9 cellular contexts compared by ENCODE assay signal in genomic region chr13:24148414-24149305, GRCh38. TPM values are rescaled to one million over a fixed set of nuclear protein-coding genes. Genes with fewer than 3 reads are reported as not detected.
DNase-seq lines count a peak whose midpoint lies in the region; TF ChIP-seq lines count a peak whose summit lies in the region.
"Had no signal": no experiment of that assay in that cellular context is flagged by ENCODE, and none has a peak within 500 bp of the region (broad histone marks: within the 10 kb centered on the region; RNA-seq: fewer than 3 reads in every experiment).

No MANE protein-coding gene starts in this region.

- peak overlapping the region; percentile 28 to 92 (median 70) for H3K27ac ChIP-seq in tibial nerve
- H3K27ac ChIP-seq: BLaER1 had no signal

- peak; percentile 7 for DNase-seq in DMS79 (lab: John Stamatoyannopoulos, UW)
- no peak for DNase-seq in DMS79 treated with DMSO at 0.1 percent for 48 hours (lab: John Stamatoyannopoulos, UW)
- DNase-seq in amniotic stem cell (lab: John Stamatoyannopoulos, UW): peak; percentile 92
- peak; percentile 76 for DNase-seq in iPS-NIHi7 (ENCODE audit: extremely low spot score)
- no peak for DNase-seq in tibial nerve (ENCODE audit: low spot score in 2 of 2)
- no peak for DNase-seq in NCI-H2081 treated with DMSO at 0.1 percent for 48 hours (lab: John Stamatoyannopoulos, UW)
- DNase-seq in germinal center (ENCODE audit: low spot score): no peak
- DNase-seq in stimulated activated CD4-positive, alpha-beta T cell treated with anti-CD3 and anti-CD28 coated beads, Interleukin-1b, Interleukin-23, amount 100 ng/mL, for 48 hours: no peak

- H3K27me3 ChIP-seq in tibial nerve: no peaks in the 10 kb centered on the region
- H3K27me3 ChIP-seq: BLaER1 had no signal

- no peaks in the 10 kb centered on the region for H3K9me3 ChIP-seq in tibial nerve
- H3K9me3 ChIP-seq: BLaER1 had no signal

- WGBS in tibial nerve, 2 donors: 44 to 48% methylated on average over 7 of the region's 7 CpGs

- H3K36me3 ChIP-seq in tibial nerve: no peaks in the 10 kb centered on the region
- H3K36me3 ChIP-seq: BLaER1 had no signal

- peak in 2 of 5 experiments; percentile 8 to 12 for TF ChIP-seq CTCF in tibial nerve (IDR thresholded peaks at IDR 0.05)

- peak in 1 of 2 donors; percentile 84 for TF ChIP-seq EP300 in tibial nerve (IDR thresholded peaks at IDR 0.05)

- no peak for TF ChIP-seq POLR2A in tibial nerve (IDR thresholded peaks at IDR 0.05)

- peaks cover 0 to 16% (median 0%) of the 10 kb centered on the region in 4 donors for H3K4me1 ChIP-seq in tibial nerve

- no peak overlapping the region for H3K4me3 ChIP-seq in tibial nerve
- H3K4me3 ChIP-seq: BLaER1 had no signal

RNA-seq across cellular contexts. Expression of gene SPATA13, which starts 11.9 kb away (rescaled TPM):
- 10 to 100 TPM; 35.0 to 96.0 (median 51.7) TPM for total RNA-seq in tibial nerve

Comparison
In these comparisons a context has a peak if more than half of its experiments do, and no peak if none do; other contexts are left out.
1. DNase-seq: peak in DMS79 (single experiment), amniotic stem cell (single experiment) and iPS-NIHi7 (single experiment); none in DMS79 treated with DMSO at 0.1 percent for 48 hours (single experiment), tibial nerve (0 of 2), NCI-H2081 treated with DMSO at 0.1 percent for 48 hours (single experiment), germinal center (single experiment) and stimulated activated CD4-positive, alpha-beta T cell treated with anti-CD3 and anti-CD28 coated beads, Interleukin-1b, Interleukin-23, amount 100 ng/mL, for 48 hours (single experiment).